ENCODE assay signal across 1 cellular context in the genomic region with DNA sequence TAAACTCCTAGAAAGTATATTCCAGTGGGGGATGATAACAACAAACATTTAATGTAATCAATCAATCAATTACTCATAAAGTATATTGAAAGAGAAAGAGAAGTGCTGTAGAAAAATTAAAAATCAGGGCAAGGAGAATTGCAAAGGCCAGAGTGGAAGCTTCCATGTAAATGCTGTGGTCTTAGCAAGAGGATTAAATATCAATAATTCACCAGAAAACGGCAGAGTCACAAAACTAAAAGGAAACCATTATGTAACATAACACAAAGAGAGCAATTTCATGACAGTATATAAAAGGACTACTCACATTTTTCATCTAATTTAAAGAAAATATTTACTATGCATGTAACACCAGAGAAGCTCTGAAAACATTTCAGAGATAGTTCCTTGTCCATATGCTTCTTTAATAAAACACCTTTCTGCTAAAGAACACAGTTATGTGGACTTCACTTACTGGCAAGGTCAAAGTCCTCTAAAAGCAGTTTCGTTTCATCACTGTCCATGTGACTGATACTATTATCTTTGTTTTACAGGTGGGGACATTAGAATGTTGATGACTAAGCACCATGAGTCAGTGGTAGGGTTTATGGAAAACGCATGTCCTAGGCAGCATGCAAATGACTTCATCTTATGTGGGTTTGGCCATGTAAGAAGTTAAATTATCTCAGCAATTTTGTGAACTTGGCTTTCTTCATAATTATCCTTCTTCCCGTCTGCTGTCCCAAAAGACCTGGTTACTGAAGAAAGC.
TF ChIP-seq lines count a peak whose summit lies in the region.

No MANE protein-coding gene starts in this region.

TF ChIP-seq in HEK293, 187 proteins besides CTCF, POLR2A, EP300 and RAD21 (continued from another document):
- TF ChIP-seq ZNF362 (tag by site-specific recombination; IDR thresholded peaks at IDR 0.05), result peak; percentile 29; the same call in 1 of the 2 replicates
- TF ChIP-seq ZNF629 (tag by site-specific recombination; IDR thresholded peaks at IDR 0.05), result peak; percentile 91
- peak; percentile 48; the same call in 1 of the 2 replicates for TF ChIP-seq ZNF558 (tag by site-specific recombination; IDR thresholded peaks at IDR 0.05)
- peak; percentile 67 for TF ChIP-seq ZNF394 (tag by site-specific recombination; IDR thresholded peaks at IDR 0.05; ENCODE audit: borderline replicate concordance)
- no peak for TF ChIP-seq ZNF37A (tag by site-specific recombination; IDR thresholded peaks at IDR 0.05)
- TF ChIP-seq HOXD13 (CRISPR knock-in tag; IDR thresholded peaks at IDR 0.05; ENCODE audit: borderline replicate concordance), result no peak
- no peak for TF ChIP-seq ZNF140 (tag by site-specific recombination; IDR thresholded peaks at IDR 0.05)
- TF ChIP-seq, protein P1, sequence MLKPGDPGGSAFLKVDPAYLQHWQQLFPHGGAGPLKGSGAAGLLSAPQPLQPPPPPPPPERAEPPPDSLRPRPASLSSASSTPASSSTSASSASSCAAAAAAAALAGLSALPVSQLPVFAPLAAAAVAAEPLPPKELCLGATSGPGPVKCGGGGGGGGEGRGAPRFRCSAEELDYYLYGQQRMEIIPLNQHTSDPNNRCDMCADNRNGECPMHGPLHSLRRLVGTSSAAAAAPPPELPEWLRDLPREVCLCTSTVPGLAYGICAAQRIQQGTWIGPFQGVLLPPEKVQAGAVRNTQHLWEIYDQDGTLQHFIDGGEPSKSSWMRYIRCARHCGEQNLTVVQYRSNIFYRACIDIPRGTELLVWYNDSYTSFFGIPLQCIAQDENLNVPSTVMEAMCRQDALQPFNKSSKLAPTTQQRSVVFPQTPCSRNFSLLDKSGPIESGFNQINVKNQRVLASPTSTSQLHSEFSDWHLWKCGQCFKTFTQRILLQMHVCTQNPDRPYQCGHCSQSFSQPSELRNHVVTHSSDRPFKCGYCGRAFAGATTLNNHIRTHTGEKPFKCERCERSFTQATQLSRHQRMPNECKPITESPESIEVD (tag by site-specific recombination; IDR thresholded peaks at IDR 0.05), result peak; percentile 30; the same call in 1 of the 2 replicates
- TF ChIP-seq, protein P2, sequence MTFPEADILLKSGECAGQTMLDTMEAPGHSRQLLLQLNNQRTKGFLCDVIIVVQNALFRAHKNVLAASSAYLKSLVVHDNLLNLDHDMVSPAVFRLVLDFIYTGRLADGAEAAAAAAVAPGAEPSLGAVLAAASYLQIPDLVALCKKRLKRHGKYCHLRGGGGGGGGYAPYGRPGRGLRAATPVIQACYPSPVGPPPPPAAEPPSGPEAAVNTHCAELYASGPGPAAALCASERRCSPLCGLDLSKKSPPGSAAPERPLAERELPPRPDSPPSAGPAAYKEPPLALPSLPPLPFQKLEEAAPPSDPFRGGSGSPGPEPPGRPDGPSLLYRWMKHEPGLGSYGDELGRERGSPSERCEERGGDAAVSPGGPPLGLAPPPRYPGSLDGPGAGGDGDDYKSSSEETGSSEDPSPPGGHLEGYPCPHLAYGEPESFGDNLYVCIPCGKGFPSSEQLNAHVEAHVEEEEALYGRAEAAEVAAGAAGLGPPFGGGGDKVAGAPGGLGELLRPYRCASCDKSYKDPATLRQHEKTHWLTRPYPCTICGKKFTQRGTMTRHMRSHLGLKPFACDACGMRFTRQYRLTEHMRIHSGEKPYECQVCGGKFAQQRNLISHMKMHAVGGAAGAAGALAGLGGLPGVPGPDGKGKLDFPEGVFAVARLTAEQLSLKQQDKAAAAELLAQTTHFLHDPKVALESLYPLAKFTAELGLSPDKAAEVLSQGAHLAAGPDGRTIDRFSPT (tag by site-specific recombination; IDR thresholded peaks at IDR 0.05), result peak; percentile 89
- peak; percentile 62; the same call in 1 of the 2 replicates for TF ChIP-seq INSM2 (tag by site-specific recombination; IDR thresholded peaks at IDR 0.05)
- no peak for TF ChIP-seq ZNF621 (tag by site-specific recombination; IDR thresholded peaks at IDR 0.05)
- peak; percentile 87 for TF ChIP-seq ZNF366 (tag by site-specific recombination; conservative IDR thresholded peaks at IDR 0.05)
TF ChIP-seq in HEK293: peak in this region for 33.
